8 cellular contexts compared by ENCODE assay signal in genomic region chr7:66114743-66115727, GRCh38. TPM values are rescaled to one million over a fixed set of nuclear protein-coding genes. Genes with fewer than 3 reads are reported as not detected.
A peak's percentile ranks its signal among the peaks of the same experiment; 100 is the strongest.
DNase-seq lines count a peak whose midpoint lies in the region; TF ChIP-seq lines count a peak whose summit lies in the region.

Gene CRCP, plus strand, starts transcription at chr7:66114847. Its CDS starts 116 bp downstream, at chr7:66114963.

- H3K4me2 ChIP-seq in Loucy (ENCODE audit: low read depth, low read length, poor library complexity, severe bottlenecking) = peak within 1 kb of the TSS; percentile 78

- TF ChIP-seq EP300 in suprapubic skin (IDR thresholded peaks at IDR 0.05) = no peak

- H3K27me3 ChIP-seq in H7 (ENCODE audit: control insufficient read depth, insufficient read depth, low read length) (no peaks in the 10 kb centered on the region), Loucy (ENCODE audit: insufficient read depth, low read length, poor library complexity, severe bottlenecking) (no peaks in the 10 kb centered on the region), suprapubic skin (no peaks in the 10 kb centered on the region)

- DNase-seq in GM04503 (ENCODE audit: low read depth) = peak; percentile 56
- peak; percentile 90 for DNase-seq in H7
- peak; percentile 70 for DNase-seq in SK-MEL-5 (ENCODE audit: low read depth, low spot score)
- DNase-seq in activated naive CD4-positive, alpha-beta T cell treated with Interleukin-2 at 50 U/mL for 16 hours = peak; percentile 85
- DNase-seq in germinal center (ENCODE audit: low spot score) = peak; percentile 93
- DNase-seq in occipital lobe (lab: John Stamatoyannopoulos, UW) = peak; percentile 77
- peak; percentile 90 to 91 for DNase-seq in suprapubic skin (ENCODE audit: low spot score in 2 of 2)

- peak; percentile 32; the same call in 1 of the 2 replicates for TF ChIP-seq CTCF in Loucy (conservative IDR thresholded peaks at IDR 0.05; ENCODE audit: low read length)
- TF ChIP-seq CTCF in suprapubic skin (IDR thresholded peaks at IDR 0.05) = peak in 1 of 2 donors; percentile 26

- no peaks in the 10 kb centered on the region for H3F3A ChIP-seq in Loucy (ENCODE audit: low read depth)

- H3K9me3 ChIP-seq in Loucy (ENCODE audit: insufficient read depth, low read depth, low read length) (no peaks in the 10 kb centered on the region), suprapubic skin (no peaks in the 10 kb centered on the region)

- no peaks in the 10 kb centered on the region for H3K9me2 ChIP-seq in Loucy (replicated peaks; ENCODE audit: low read depth, low read length)

- in situ Hi-C loops in SK-MEL-5 (cut with HindIII; ENCODE audit: low pct_unique_long_range_greater_than_20kb, low sequenced_read_pairs) = no loop called here

- H2AFZ ChIP-seq in Loucy (ENCODE audit: low read length) = peak within 1 kb of the TSS; percentile 94

- H3K9ac ChIP-seq in Loucy (ENCODE audit: low read depth, low read length, poor library complexity, severe bottlenecking) = peak within 1 kb of the TSS; percentile 91

- peak within 1 kb of the TSS; percentile 97 for H3K4me3 ChIP-seq in H7 (ENCODE audit: insufficient read depth, low read depth, low read length)
- H3K4me3 ChIP-seq in Loucy (ENCODE audit: low read length, poor library complexity, severe bottlenecking) = peak within 1 kb of the TSS; percentile 96
- H3K4me3 ChIP-seq in suprapubic skin = peak within 1 kb of the TSS; percentile 66

- peaks cover 40% of the 10 kb centered on the region for H4K20me1 ChIP-seq in Loucy (ENCODE audit: insufficient read depth, low read length, poor library complexity, severe bottlenecking)

- peaks cover 53% of the 10 kb centered on the region for H3K79me2 ChIP-seq in Loucy (ENCODE audit: insufficient read depth, low read length)

- H3K36me3 ChIP-seq in H7 (replicated peaks; ENCODE audit: control insufficient read depth, insufficient read depth, low read length) = no peaks in the 10 kb centered on the region
- no peaks in the 10 kb centered on the region for H3K36me3 ChIP-seq in Loucy (ENCODE audit: insufficient read depth, low read length)
- no peaks in the 10 kb centered on the region for H3K36me3 ChIP-seq in suprapubic skin

- H3K27ac ChIP-seq in suprapubic skin = peak within 1 kb of the TSS; percentile 97

- H3K4me1 ChIP-seq in Loucy (ENCODE audit: insufficient read depth, low read length, poor library complexity, severe bottlenecking) (peaks cover 39% of the 10 kb centered on the region), suprapubic skin (peaks cover 48% of the 10 kb centered on the region)

- peak in 1 of 2 donors; percentile 29 for TF ChIP-seq POLR2A in suprapubic skin (IDR thresholded peaks at IDR 0.05)

- WGBS in suprapubic skin = 1% methylated on average over 38 of the region's 68 CpGs

RNA-seq across cellular contexts. Expression of gene CRCP, which starts in this region (rescaled TPM):
- 25.8 and 30.5 TPM in 2 replicates for total RNA-seq in H7 (2014; rRNA removed; shearing (Covaris generic))
- 38.3 and 45.4 TPM in 2 replicates for total RNA-seq in SK-MEL-5 (2014; rRNA removed; shearing (Covaris generic))
- 37.2 and 45.4 TPM in 2 replicates for polyA plus RNA-seq in SK-MEL-5 (2015; cell fraction: cytosol; rRNA removed)
- 14.8 and 23.5 TPM in 2 replicates for polyA plus RNA-seq in SK-MEL-5 (2015; cell fraction: nucleus; rRNA removed)
- total RNA-seq in occipital lobe = 52.4 TPM
- 10 to 100 TPM; 33.8 to 67.2 (median 42.8) TPM for total RNA-seq in suprapubic skin

Comparison
In these comparisons a context has a peak if more than half of its experiments do, and no peak if none do; other contexts are left out.
1. Peak in every context shown above with its lines: DNase-seq, H3K4me3 ChIP-seq and H3K27ac ChIP-seq.